21 cellular contexts compared by ENCODE assay signal in the genomic region with DNA sequence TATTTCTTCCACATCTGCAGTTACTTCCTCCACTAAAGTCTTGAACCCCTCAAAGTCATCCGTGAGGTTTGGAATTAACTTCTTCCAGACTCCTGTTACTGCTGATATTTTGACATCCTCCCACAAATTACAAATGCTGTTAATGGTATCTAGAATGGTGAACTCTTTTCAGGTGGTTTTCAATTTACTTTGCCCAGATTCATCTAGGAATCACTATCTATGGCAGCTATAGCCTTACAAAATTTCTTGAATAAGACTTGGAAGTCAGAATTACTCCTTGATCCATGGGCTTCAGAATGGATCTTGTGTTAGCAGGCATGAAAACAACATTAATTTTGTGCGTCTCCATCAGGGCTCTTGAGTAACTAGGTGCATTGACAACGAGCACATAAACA. TPM values are rescaled to one million over a fixed set of nuclear protein-coding genes. Genes with fewer than 3 reads are reported as not detected.
DNase-seq lines count a peak whose midpoint lies in the region; ATAC-seq and TF ChIP-seq lines count a peak whose summit lies in the region.
"Had no signal": no experiment of that assay in that cellular context is flagged by ENCODE, and none has a peak within 500 bp of the region (broad histone marks: within the 10 kb centered on the region; RNA-seq: fewer than 3 reads in every experiment).

No MANE protein-coding gene starts in this region.

- intact Hi-C loops in Right ventricle myocardium inferior (cut with DNase I), result no loop called here
- intact Hi-C loops in activated CD4-positive, alpha-beta memory T cell treated with anti-CD3 and anti-CD28 coated beads for 36 hours (cut with micrococcal nuclease), result no loop called here

- TF ChIP-seq CTCF in right atrium auricular region (IDR thresholded peaks at IDR 0.05), result no peak

- H3K4me3 Mint-ChIP-seq in activated CD4-positive, alpha-beta memory T cell treated with anti-CD3 and anti-CD28 coated beads for 36 hours, result no peak overlapping the region
- H3K4me3 Mint-ChIP-seq: natural killer cell treated with Interleukin-12 subunit alpha and Interleukin-12 subunit beta and Interleukin-15 and Interleukin-18, amount 100 ng/mL, for 72 hours; T-helper 17 cell had no signal

- peaks cover 23% of the 10 kb centered on the region for H3K79me2 ChIP-seq in trophoblast cell (ENCODE audit: control insufficient read depth, insufficient read depth, low read length, poor library complexity)

- no peak overlapping the region for H3K14ac ChIP-seq in trophoblast cell (ENCODE audit: low read length)

- no peak overlapping the region for H2BK12ac ChIP-seq in trophoblast cell (ENCODE audit: low read length)

- H3K36me3 Mint-ChIP-seq in activated CD4-positive, alpha-beta memory T cell treated with anti-CD3 and anti-CD28 coated beads for 36 hours, result no peaks in the 10 kb centered on the region
- H3K36me3 Mint-ChIP-seq: natural killer cell treated with Interleukin-12 subunit alpha and Interleukin-12 subunit beta and Interleukin-15 and Interleukin-18, amount 100 ng/mL, for 72 hours had no signal

- H3K79me1 ChIP-seq in trophoblast cell (ENCODE audit: low read length), result no peaks in the 10 kb centered on the region

- H2AFZ ChIP-seq in trophoblast cell (ENCODE audit: insufficient read depth, low read length, poor library complexity), result no peak overlapping the region

- H2AK5ac ChIP-seq in trophoblast cell (ENCODE audit: low read length), result no peak overlapping the region

- H2BK5ac ChIP-seq in trophoblast cell (ENCODE audit: low read depth, low read length, poor library complexity), result no peak overlapping the region

- no peak overlapping the region for H3K4me2 ChIP-seq in trophoblast cell (ENCODE audit: low read length)

- no peak overlapping the region for H3K27ac Mint-ChIP-seq in activated CD4-positive, alpha-beta memory T cell treated with anti-CD3 and anti-CD28 coated beads for 36 hours
- H3K27ac Mint-ChIP-seq: natural killer cell treated with Interleukin-12 subunit alpha and Interleukin-12 subunit beta and Interleukin-15 and Interleukin-18, amount 100 ng/mL, for 72 hours; T-helper 17 cell had no signal

- H3K4ac ChIP-seq in trophoblast cell (ENCODE audit: low read depth, low read length), result peak overlapping the region; percentile 88

- H3K9me3 Mint-ChIP-seq in activated CD4-positive, alpha-beta memory T cell treated with anti-CD3 and anti-CD28 coated beads for 36 hours, result no peaks in the 10 kb centered on the region
- H3K9me3 Mint-ChIP-seq: natural killer cell treated with Interleukin-12 subunit alpha and Interleukin-12 subunit beta and Interleukin-15 and Interleukin-18, amount 100 ng/mL, for 72 hours had no signal

- H3K4me1 Mint-ChIP-seq in activated CD4-positive, alpha-beta memory T cell treated with anti-CD3 and anti-CD28 coated beads for 36 hours (ENCODE audit: low read depth), result peaks cover 11% of the 10 kb centered on the region

- CTCF ChIA-PET in activated CD4-positive, alpha-beta memory T cell treated with anti-CD3 and anti-CD28 coated beads for 36 hours (lab: Charles Lee), result no interaction called here

- no peak overlapping the region for H4K91ac ChIP-seq in trophoblast cell (ENCODE audit: low read depth, low read length)

- peaks cover 5% of the 10 kb centered on the region for H3K36me3 ChIP-seq in right atrium auricular region
- peaks cover 11 to 21% of the 10 kb centered on the region in 2 experiments for H3K36me3 ChIP-seq in trophoblast cell (ENCODE audit: control insufficient read depth in 1 of 2, insufficient read depth in 2 of 2, low read length in 2 of 2)
- H3K36me3 ChIP-seq: pancreas had no signal

- H3K18ac ChIP-seq in trophoblast cell (ENCODE audit: low read length), result no peak overlapping the region

- H2BK120ac ChIP-seq in trophoblast cell (ENCODE audit: insufficient read depth, low read length, poor library complexity), result no peak overlapping the region

- H3K4me3 ChIP-seq in right atrium auricular region, result no peak overlapping the region
- H3K4me3 ChIP-seq in trophoblast cell (ENCODE audit: low read depth, low read length), result no peak overlapping the region
- H3K4me3 ChIP-seq: dorsolateral prefrontal cortex, MG63, pancreas had no signal

- WGBS in trophoblast cell (ENCODE audit: extremely low coverage, insufficient coverage, insufficient read length), result no CpG with 5 or more reads among the region's 3 CpGs

- ATAC-seq in Right ventricle myocardium inferior, result no peak
- ATAC-seq: pancreas, T-helper 17 cell had no signal

- POLR2A ChIA-PET in activated CD4-positive, alpha-beta memory T cell treated with anti-CD3 and anti-CD28 coated beads for 36 hours (lab: Charles Lee), result no interaction called here

- H3K27me3 ChIP-seq in right atrium auricular region, result no peaks in the 10 kb centered on the region
- H3K27me3 ChIP-seq in trophoblast cell (ENCODE audit: insufficient read depth, low read length), result no peaks in the 10 kb centered on the region
- H3K27me3 ChIP-seq: MG63, pancreas had no signal

- DNase-seq in right atrium auricular region (ENCODE audit: low spot score) (no peak), Right ventricle myocardium inferior (ENCODE audit: missing footprints) (no peak), epithelial cell of prostate (ENCODE audit: low read depth, low spot score) (no peak), trophoblast cell (no peak), superior temporal gyrus (ENCODE audit: extremely low spot score) (no peak), NCI-H510A (lab: John Stamatoyannopoulos, UW) (no peak)
- no peak for DNase-seq in activated CD4-positive, alpha-beta memory T cell treated with anti-CD3 and anti-CD28 coated beads for 36 hours
- no peak for DNase-seq in stimulated activated CD8-positive, alpha-beta memory T cell treated with anti-CD3 and anti-CD28 coated beads, Interleukin-4, amount 100 ng/mL, for 48 hours
- DNase-seq: activated gamma-delta T cell treated with Interleukin-2 at 50 U/mL for 16 hours; caudate nucleus; dorsolateral prefrontal cortex; kidney; MG63; NCI-H146; NCI-H2171; NCI-H748 treated with DMSO at 0.1 percent for 48 hours; pancreas; SHP77 treated with DMSO at 0.1 percent for 48 hours; stimulated activated naive CD4-positive, alpha-beta T cell treated with Interleukin-2 at 50 U/mL for 16 hours; T-helper 17 cell had no signal

- no peak overlapping the region for H3K23ac ChIP-seq in trophoblast cell (ENCODE audit: low read length)

- H3K4me1 ChIP-seq in right atrium auricular region (peaks cover 0 to 97% of the 10 kb centered on the region in 2 donors), trophoblast cell (ENCODE audit: control insufficient read depth in 1 of 2, insufficient read depth in 2 of 2, low read length in 2 of 2) (peaks cover 20 to 30% of the 10 kb centered on the region in 2 experiments)

- H3K27ac ChIP-seq in right atrium auricular region (peak overlapping the region; percentile 37 to 94), epithelial cell of prostate (peak overlapping the region; percentile 94), trophoblast cell (ENCODE audit: low read depth, low read length) (no peak overlapping the region)

- no peak overlapping the region for H3K9ac ChIP-seq in trophoblast cell (ENCODE audit: low read length)

- peaks cover 3% of the 10 kb centered on the region for H3K27me3 Mint-ChIP-seq in activated CD4-positive, alpha-beta memory T cell treated with anti-CD3 and anti-CD28 coated beads for 36 hours

- H4K8ac ChIP-seq in trophoblast cell (ENCODE audit: low read depth, low read length), result no peak overlapping the region

- H3K9me3 ChIP-seq in right atrium auricular region (no peaks in the 10 kb centered on the region), trophoblast cell (ENCODE audit: insufficient read depth, low read depth, low read length) (no peaks in the 10 kb centered on the region)
- H3K9me3 ChIP-seq: pancreas had no signal

- no peak overlapping the region for H4K12ac ChIP-seq in trophoblast cell (ENCODE audit: low read depth, low read length)

RNA-seq across cellular contexts. Expression of a gene that starts 19.9 kb away (rescaled TPM):
- total RNA-seq in right atrium auricular region (100 to 1,000 TPM; 257 to 311 TPM), Right ventricle myocardium inferior (205 TPM)
- polyA plus RNA-seq in trophoblast cell (2013), result 1,165 and 1,253 TPM in 2 replicates
- total RNA-seq in activated CD4-positive, alpha-beta memory T cell treated with anti-CD3 and anti-CD28 coated beads for 36 hours, result 10 to 100 TPM; 51.0 to 54.6 TPM
